In the genomic region with DNA sequence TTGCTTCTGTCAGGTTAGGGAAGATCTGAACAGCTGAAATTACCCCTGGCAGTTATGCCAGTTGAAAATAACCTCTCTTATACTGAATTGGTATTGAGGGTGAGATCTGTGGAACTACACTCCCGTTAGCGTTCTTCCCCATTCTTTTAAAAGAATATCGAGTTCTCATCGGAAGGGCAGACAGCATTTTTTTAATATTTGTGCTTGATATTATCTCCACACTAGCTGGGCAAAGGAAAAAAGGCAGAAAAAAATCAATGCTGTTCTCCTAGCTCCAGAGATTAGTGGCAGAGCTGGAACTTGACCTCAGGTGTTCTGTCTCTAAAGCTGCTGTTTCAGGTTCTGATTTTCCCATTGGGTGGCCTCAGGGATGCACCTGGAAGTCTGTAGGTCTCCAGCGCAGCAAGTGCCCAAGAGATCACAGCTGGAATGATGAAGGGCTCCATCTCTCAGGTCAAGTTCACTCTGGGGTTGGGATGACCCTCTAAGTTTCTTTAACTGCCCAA, we compare ENCODE assay signal across 14 cellular contexts.
DNase-seq lines count a peak whose midpoint lies in the region; ATAC-seq and TF ChIP-seq lines count a peak whose summit lies in the region.
"Had no signal": no experiment of that assay in that cellular context is flagged by ENCODE, and none has a peak within 500 bp of the region (broad histone marks: within the 10 kb centered on the region; RNA-seq: fewer than 3 reads in every experiment).

No MANE protein-coding gene starts in this region.

- H3K36me3 Mint-ChIP-seq in stimulated activated naive CD8-positive, alpha-beta T cell treated with anti-CD3 and anti-CD28 coated beads, Interleukin-15, Interleukin-2, amounts not matched to agents 100 ng/mL and 50 ng/mL, for 24 hours (ENCODE audit: low read depth), result peaks cover 97% of the 10 kb centered on the region
- H3K36me3 Mint-ChIP-seq in naive thymus-derived CD4-positive, alpha-beta T cell, result peaks cover 23 to 80% (median 68%) of the 10 kb centered on the region in 5 donors
- peaks cover 84% of the 10 kb centered on the region for H3K36me3 Mint-ChIP-seq in activated CD8-positive, alpha-beta memory T cell treated with anti-CD3 and anti-CD28 coated beads, Interleukin-2, amount 10 ng/mL, durations not matched to agents 7 days and 5 days

- H3K27ac Mint-ChIP-seq in stimulated activated naive CD8-positive, alpha-beta T cell treated with anti-CD3 and anti-CD28 coated beads, Interleukin-15, Interleukin-2, amounts not matched to agents 100 ng/mL and 50 ng/mL, for 24 hours, result peak overlapping the region; percentile 19
- H3K27ac Mint-ChIP-seq in naive thymus-derived CD4-positive, alpha-beta T cell, result peak overlapping the region in 6 of 9 donors; percentile 13 to 66 (median 26)
- H3K27ac Mint-ChIP-seq in activated CD8-positive, alpha-beta memory T cell treated with anti-CD3 and anti-CD28 coated beads, Interleukin-2, amount 10 ng/mL, durations not matched to agents 7 days and 5 days, result no peak overlapping the region
- H3K27ac Mint-ChIP-seq: GM23338 had no signal

- H3K4me1 ChIP-seq in naive thymus-derived CD4-positive, alpha-beta T cell (ENCODE audit: control insufficient read depth in 2 of 2, insufficient read depth in 2 of 2, low read length in 2 of 2), result no peaks in the 10 kb centered on the region

- CTCF ChIA-PET in naive thymus-derived CD4-positive, alpha-beta T cell (lab: Charles Lee), result interaction anchor here (1.0 kb wide), 1 partner anchor 70 kb away, joined by 3 read pairs; no protein-coding TSS in a partner anchor
- CTCF ChIA-PET in activated CD8-positive, alpha-beta memory T cell treated with anti-CD3 and anti-CD28 coated beads, Interleukin-2, amount 10 ng/mL, durations not matched to agents 7 days and 5 days (lab: Charles Lee), result no interaction called here

- H3K4me3 ChIP-seq in naive thymus-derived CD4-positive, alpha-beta T cell (ENCODE audit: low read length), result no peak overlapping the region
- H3K4me3 ChIP-seq: GM23338 had no signal

- H3K36me3 ChIP-seq in naive thymus-derived CD4-positive, alpha-beta T cell (ENCODE audit: control insufficient read depth in 2 of 3, insufficient read depth in 3 of 3, low read length in 3 of 3), result peaks cover 53 to 85% (median 60%) of the 10 kb centered on the region in 3 experiments

- no peaks in the 10 kb centered on the region for H3K27me3 Mint-ChIP-seq in stimulated activated naive CD8-positive, alpha-beta T cell treated with anti-CD3 and anti-CD28 coated beads, Interleukin-15, Interleukin-2, amounts not matched to agents 100 ng/mL and 50 ng/mL, for 24 hours
- H3K27me3 Mint-ChIP-seq in naive thymus-derived CD4-positive, alpha-beta T cell, result no peaks in the 10 kb centered on the region
- H3K27me3 Mint-ChIP-seq in activated CD8-positive, alpha-beta memory T cell treated with anti-CD3 and anti-CD28 coated beads, Interleukin-2, amount 10 ng/mL, durations not matched to agents 7 days and 5 days, result no peaks in the 10 kb centered on the region

- POLR2A ChIA-PET in naive thymus-derived CD4-positive, alpha-beta T cell (lab: Charles Lee), result interaction anchor here (0.8 to 1.5 kb wide), 5 partner anchors 14 to 69 kb away, joined by 3 to 5 read pairs (median 3); no protein-coding TSS in a partner anchor

- H3K9me3 Mint-ChIP-seq in stimulated activated naive CD8-positive, alpha-beta T cell treated with anti-CD3 and anti-CD28 coated beads, Interleukin-15, Interleukin-2, amounts not matched to agents 100 ng/mL and 50 ng/mL, for 24 hours, result no peaks in the 10 kb centered on the region
- H3K9me3 Mint-ChIP-seq in naive thymus-derived CD4-positive, alpha-beta T cell, result peaks cover 0 to 1% (median 0%) of the 10 kb centered on the region in 11 donors
- H3K9me3 Mint-ChIP-seq in activated CD8-positive, alpha-beta memory T cell treated with anti-CD3 and anti-CD28 coated beads, Interleukin-2, amount 10 ng/mL, durations not matched to agents 7 days and 5 days (ENCODE audit: low read depth), result no peaks in the 10 kb centered on the region

- H3K4me3 Mint-ChIP-seq in stimulated activated naive CD8-positive, alpha-beta T cell treated with anti-CD3 and anti-CD28 coated beads, Interleukin-15, Interleukin-2, amounts not matched to agents 100 ng/mL and 50 ng/mL, for 24 hours, result no peak overlapping the region
- no peak overlapping the region for H3K4me3 Mint-ChIP-seq in naive thymus-derived CD4-positive, alpha-beta T cell
- no peak overlapping the region for H3K4me3 Mint-ChIP-seq in activated CD8-positive, alpha-beta memory T cell treated with anti-CD3 and anti-CD28 coated beads, Interleukin-2, amount 10 ng/mL, durations not matched to agents 7 days and 5 days
- H3K4me3 Mint-ChIP-seq: GM23338 had no signal

- no peak for TF ChIP-seq CTCF in VCaP (conservative IDR thresholded peaks at IDR 0.05)

- intact Hi-C loops in naive thymus-derived CD4-positive, alpha-beta T cell (cut with micrococcal nuclease), result loop anchor here in 1 of 2 donors (1.0 kb wide), 1 partner anchor 9 kb away; no protein-coding TSS in a partner anchor

- DNase-seq in stimulated activated naive CD8-positive, alpha-beta T cell treated with anti-CD3 and anti-CD28 coated beads, Interleukin-15, Interleukin-2, amounts not matched to agents 100 U/mL and 50 U/mL, for 24 hours, result no peak
- no peak for DNase-seq in naive thymus-derived CD4-positive, alpha-beta T cell
- DNase-seq in DMS79 treated with DMSO at 0.1 percent for 48 hours (lab: John Stamatoyannopoulos, UW) (no peak), nucleus accumbens (lab: John Stamatoyannopoulos, UW) (no peak)
- no peak for DNase-seq in activated CD8-positive, alpha-beta memory T cell treated with anti-CD3 and anti-CD28 coated beads, Interleukin-2, amount 10 ng/mL, durations not matched to agents 7 days and 5 days
- DNase-seq: EL, KBM-7, NCI-H1092, NCI-H2227 treated with DMSO at 0.1 percent for 48 hours, NCI-H526 treated with DMSO at 0.1 percent for 48 hours had no signal

- ATAC-seq in stimulated activated naive CD8-positive, alpha-beta T cell treated with anti-CD3 and anti-CD28 coated beads, Interleukin-15, Interleukin-2, amounts not matched to agents 100 U/mL and 50 U/mL, for 24 hours, result no peak
- no peak for ATAC-seq in naive thymus-derived CD4-positive, alpha-beta T cell
- no peak for ATAC-seq in activated CD8-positive, alpha-beta memory T cell treated with anti-CD3 and anti-CD28 coated beads, Interleukin-2, amount 10 ng/mL, durations not matched to agents 7 days and 5 days
- ATAC-seq: GM23338 had no signal

- no peaks in the 10 kb centered on the region for H3K27me3 ChIP-seq in naive thymus-derived CD4-positive, alpha-beta T cell (ENCODE audit: control insufficient read depth in 2 of 2, insufficient read depth in 2 of 2, low read length in 2 of 2)

- peak overlapping the region; percentile 29; the same call in 1 of the 2 replicates for H3K27ac ChIP-seq in VCaP
- H3K27ac ChIP-seq in naive thymus-derived CD4-positive, alpha-beta T cell (ENCODE audit: low read depth, low read length), result no peak overlapping the region
- H3K27ac ChIP-seq: HL-60 had no signal

- H3K4me1 Mint-ChIP-seq in stimulated activated naive CD8-positive, alpha-beta T cell treated with anti-CD3 and anti-CD28 coated beads, Interleukin-15, Interleukin-2, amounts not matched to agents 100 ng/mL and 50 ng/mL, for 24 hours (ENCODE audit: low read depth), result peaks cover 6% of the 10 kb centered on the region
- peaks cover 2 to 52% (median 42%) of the 10 kb centered on the region in 7 donors for H3K4me1 Mint-ChIP-seq in naive thymus-derived CD4-positive, alpha-beta T cell
- H3K4me1 Mint-ChIP-seq in activated CD8-positive, alpha-beta memory T cell treated with anti-CD3 and anti-CD28 coated beads, Interleukin-2, amount 10 ng/mL, durations not matched to agents 7 days and 5 days, result no peaks in the 10 kb centered on the region
- H3K4me1 Mint-ChIP-seq: GM23338 had no signal

- no peaks in the 10 kb centered on the region for H3K9me3 ChIP-seq in naive thymus-derived CD4-positive, alpha-beta T cell (ENCODE audit: control insufficient read depth in 2 of 3, low read length in 3 of 3)
